36 cellular contexts compared by ENCODE assay signal in genomic region chr5:113935453-113935852, GRCh38.
"Had no signal": no experiment of that assay in that cellular context is flagged by ENCODE, and none has a peak within 500 bp of the region (broad histone marks: within the 10 kb centered on the region; RNA-seq: fewer than 3 reads in every experiment).

No MANE protein-coding gene starts in this region.

- H3K27me3 ChIP-seq: MG63 had no signal

- H3K27ac ChIP-seq: KMS-11 had no signal

- DNase-seq: Karpas-422, Kasumi-1, KG1, MG63, MM.1S, MV-4-11, NCI-H1048, NCI-H1092, NCI-H1092 treated with DMSO at 0.1 percent for 48 hours, NCI-H1105, NCI-H1105 treated with DMSO at 0.1 percent for 48 hours, NCI-H1417, NCI-H1417 treated with DMSO at 0.1 percent for 48 hours, NCI-H1436, NCI-H1436 treated with DMSO at 0.1 percent for 48 hours, NCI-H146, NCI-H1694, NCI-H1694 treated with DMSO at 0.1 percent for 48 hours, NCI-H187, NCI-H187 treated with DMSO at 0.1 percent for 48 hours, NCI-H2029, NCI-H2029 treated with DMSO at 0.1 percent for 48 hours, NCI-H2081, NCI-H2081 treated with DMSO at 0.1 percent for 48 hours, NCI-H2107, NCI-H2171, NCI-H2171 treated with DMSO at 0.1 percent for 48 hours, NCI-H2227 treated with DMSO at 0.1 percent for 48 hours, NCI-H226, NCI-H345, NCI-H446, NCI-H510A, NCI-H510A treated with DMSO at 0.1 percent for 48 hours, NCI-H524, NCI-H524 treated with DMSO at 0.1 percent for 48 hours had no signal

- H3K9ac ChIP-seq: KMS-11 had no signal

- H3K4me2 ChIP-seq: KMS-11 had no signal

- H3K4me3 ChIP-seq: MG63 had no signal

- H3K36me3 ChIP-seq: MG63 had no signal

- H3K9me3 ChIP-seq: MG63 had no signal
